1 cellular context compared by ENCODE assay signal in the genomic region with DNA sequence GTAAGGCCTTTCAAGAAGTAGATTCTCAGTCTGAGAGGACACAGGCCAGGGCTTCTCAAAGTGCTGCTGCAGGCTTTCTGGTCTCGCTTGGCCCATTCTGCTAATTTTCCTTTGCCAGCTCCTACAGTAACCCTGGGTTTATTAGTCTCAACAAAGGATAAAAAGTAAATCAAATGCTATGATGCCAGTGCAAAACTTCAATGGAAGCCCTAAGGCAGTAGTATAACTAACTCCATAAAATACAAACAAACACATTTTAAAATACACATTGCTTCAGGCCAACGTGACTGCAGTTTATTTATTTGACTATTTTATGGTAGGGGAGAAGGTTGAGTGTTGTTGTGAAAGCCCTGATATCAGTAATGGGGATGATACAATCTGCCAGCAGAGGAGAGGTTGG.
TF ChIP-seq lines count a peak whose summit lies in the region.

No MANE protein-coding gene starts in this region.

TF ChIP-seq in H1, 55 proteins besides CTCF, POLR2A, EP300 and RAD21:
- TF ChIP-seq JUN (IDR thresholded peaks at IDR 0.05; ENCODE audit: low read depth, low read length): no peak
- TF ChIP-seq MAX (IDR thresholded peaks at IDR 0.05): no peak
- TF ChIP-seq POLR2AphosphoS5 (IDR thresholded peaks at IDR 0.05; ENCODE audit: low read depth, low read length): 0 out of 2 replicates have a peak, but pooled peaks have one; percentile 40
